8 cellular contexts compared by ENCODE assay signal in genomic region chr19:12945479-12946091, GRCh38. TPM values are rescaled to one million over a fixed set of nuclear protein-coding genes. Genes with fewer than 3 reads are reported as not detected.
DNase-seq lines count a peak whose midpoint lies in the region; ATAC-seq and TF ChIP-seq lines count a peak whose summit lies in the region.

TSS of gene RAD23A (plus strand) at chr19:12945862. CDS start at chr19:12945949, 87 bp downstream.

- no peak for TF ChIP-seq CTCF in psoas muscle (IDR thresholded peaks at IDR 0.05)

- no peaks in the 10 kb centered on the region for H3K9me3 ChIP-seq in psoas muscle

- H3K36me3 ChIP-seq in psoas muscle (ENCODE audit: insufficient read depth in 1 of 2, low read depth in 1 of 2) (peaks cover 13 to 76% of the 10 kb centered on the region in 2 donors), urinary bladder (ENCODE audit: insufficient read depth) (peaks cover 4% of the 10 kb centered on the region)

- peak within 1 kb of the TSS; percentile 90 for H3K4me3 ChIP-seq in psoas muscle
- peak within 1 kb of the TSS; percentile 93 for H3K4me3 ChIP-seq in urinary bladder (ENCODE audit: low read depth, low read length)

- peak; percentile 29 for DNase-seq in NCI-H187 treated with DMSO at 0.1 percent for 48 hours (lab: John Stamatoyannopoulos, UW)
- peak; percentile 100 for DNase-seq in left ventricle myocardium superior
- peak; percentile 99 to 100 for DNase-seq in psoas muscle

- intact Hi-C loops in T-helper 2 cell treated with Interferon-gamma antibody and Interleukin-4, amounts not matched to agents 100 ng/mL and 5 ng/mL, for 36 hours (cut with micrococcal nuclease) = loop anchor here (1.0 to 10.0 kb wide), 3 partner anchors 20 to 1139 kb away; partner anchors contain the start of genes C19orf67 and SYCE2
- intact Hi-C loops in left ventricle myocardium superior (cut with micrococcal nuclease) (no loop called here), psoas muscle (cut with DNase I) (no loop called here)

- peak within 1 kb of the TSS; percentile 88 for H3K27ac ChIP-seq in angular gyrus (ENCODE audit: low read depth, low read length)
- H3K27ac ChIP-seq in psoas muscle = peak within 1 kb of the TSS; percentile 98
- peak within 1 kb of the TSS; percentile 75 for H3K27ac ChIP-seq in urinary bladder (ENCODE audit: low read depth)

- peak; percentile 77 for ATAC-seq in GM18502 (IDR thresholded peaks at IDR 0.05; ENCODE audit: poor library complexity, unreplicated experiment)
- ATAC-seq in HG02943 (IDR thresholded peaks at IDR 0.05; ENCODE audit: low read depth, unreplicated experiment) = peak; percentile 69
- ATAC-seq in left ventricle myocardium superior = peak; percentile 95
- peak; percentile 90 to 91 (median 91) for ATAC-seq in psoas muscle

- WGBS in psoas muscle, 3 donors = 1% methylated on average over 48 to 62 of the region's 62 CpGs
- WGBS in urinary bladder = under 1% methylated on average over 62 of the region's 62 CpGs

- H3K27me3 ChIP-seq in psoas muscle (ENCODE audit: insufficient read depth in 3 of 3, low read length in 2 of 3) = no peaks in the 10 kb centered on the region

- H3K4me1 ChIP-seq in psoas muscle (peaks cover 42% of the 10 kb centered on the region), urinary bladder (ENCODE audit: insufficient read depth) (peaks cover 4% of the 10 kb centered on the region)

RNA-seq across cellular contexts. Expression of gene RAD23A, which starts in this region (rescaled TPM):
- total RNA-seq in T-helper 2 cell treated with Interferon-gamma antibody and Interleukin-4, amounts not matched to agents 100 ng/mL and 5 ng/mL, for 36 hours = 115 and 119 TPM in 2 replicates
- total RNA-seq in left ventricle myocardium superior (188 TPM), psoas muscle (100 to 1,000 TPM; 424 to 704 (median 500) TPM), urinary bladder (29.5 TPM)
- polyA plus RNA-seq in psoas muscle (100 to 1,000 TPM; 403 to 801 (median 728) TPM), urinary bladder (129 TPM)

Comparison
In these comparisons a context has a peak if more than half of its experiments do, and no peak if none do; other contexts are left out.
1. Peak in every context shown above with its lines: DNase-seq, ATAC-seq, H3K4me3 ChIP-seq and H3K27ac ChIP-seq.
2. DNase-seq: peak in every context shown above with its lines; median percentile 100 in left ventricle myocardium superior; 100 in psoas muscle; 29 in NCI-H187 treated with DMSO at 0.1 percent for 48 hours.